In genomic region chr6:129402244-129402643, GRCh38 we compare ENCODE assay signal across 1 cellular context.
TF ChIP-seq lines count a peak whose summit lies in the region.

No MANE protein-coding gene starts in this region.

TF ChIP-seq in endothelial cell of umbilical vein, 7 proteins besides CTCF, POLR2A, EP300 and RAD21 (continued from another document):
- TF ChIP-seq, protein P1, sequence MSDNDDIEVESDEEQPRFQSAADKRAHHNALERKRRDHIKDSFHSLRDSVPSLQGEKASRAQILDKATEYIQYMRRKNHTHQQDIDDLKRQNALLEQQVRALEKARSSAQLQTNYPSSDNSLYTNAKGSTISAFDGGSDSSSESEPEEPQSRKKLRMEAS (IDR thresholded peaks at IDR 0.05; ENCODE audit: insufficient read depth, insufficient read length), result no peak
- TF ChIP-seq EZH2 (IDR thresholded peaks at IDR 0.05; ENCODE audit: borderline replicate concordance, low read depth, low read length, severe bottlenecking), result no peak
